In the genomic region with DNA sequence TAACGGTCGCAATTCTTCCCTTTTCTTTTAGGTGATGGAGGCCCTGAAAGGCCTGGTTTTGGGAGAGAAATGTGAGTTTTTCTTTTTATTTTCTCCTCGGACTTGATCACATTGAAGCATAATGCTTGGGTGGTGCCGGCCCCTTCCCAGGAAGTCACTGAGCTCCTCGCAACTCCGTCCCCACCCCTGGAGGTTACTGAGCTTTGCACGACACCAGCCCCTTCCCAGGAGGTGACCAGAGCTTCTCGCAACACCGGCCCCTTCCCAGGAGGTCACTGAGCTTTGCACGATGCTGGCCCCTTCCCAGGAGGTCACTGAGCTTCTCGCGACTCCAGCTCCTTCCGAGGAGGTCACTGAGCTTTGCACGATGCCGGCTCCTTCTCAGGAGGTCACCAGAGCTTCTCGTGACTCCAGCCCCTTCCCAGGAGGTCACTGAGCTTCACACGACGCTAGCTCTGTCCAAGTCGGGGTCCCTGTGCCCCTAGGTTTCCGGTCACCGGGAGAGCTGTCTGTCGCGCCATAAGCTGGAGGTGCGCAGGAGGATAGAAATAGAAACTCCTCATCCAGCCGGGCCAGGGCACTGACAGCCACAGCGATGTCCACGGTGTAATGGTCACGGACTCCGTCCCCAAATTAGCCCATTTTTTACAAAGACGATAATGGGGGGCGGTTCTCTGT, we compare ENCODE assay signal across 26 cellular contexts.
"Had no signal": no experiment of that assay in that cellular context is flagged by ENCODE, and none has a peak within 500 bp of the region (broad histone marks: within the 10 kb centered on the region; RNA-seq: fewer than 3 reads in every experiment).

No MANE protein-coding gene starts in this region.

- ATAC-seq: activated CD4-positive, CD25-positive, alpha-beta regulatory T cell treated with anti-CD3 and anti-CD28 coated beads, Interleukin-2, amount 50 U/mL, for 24 hours; activated CD8-positive, alpha-beta T cell treated with anti-CD3 and anti-CD28 coated beads for 36 hours; activated naive CD4-positive, alpha-beta T cell treated with anti-CD3 and anti-CD28 coated beads, Interleukin-2, amount 50 U/mL, for 72 hours; activated naive CD8-positive, alpha-beta T cell treated with anti-CD3 and anti-CD28 coated beads, Interleukin-2, amount 50 U/mL, for 24 hours; body of pancreas; SK-N-SH treated with all-trans-retinoic acid at 6 μM for 48 hours had no signal

- H3K4me1 ChIP-seq: ascending aorta, body of pancreas, Peyer's patch, SJSA1 had no signal

- H3K4me3 ChIP-seq: ascending aorta, body of pancreas, MG63, Peyer's patch, SJSA1 had no signal

- DNase-seq: activated CD4-positive, alpha-beta T cell treated with anti-CD3 and anti-CD28 coated beads for 4 hours; activated CD8-positive, alpha-beta T cell treated with anti-CD3 and anti-CD28 coated beads for 36 hours; activated effector memory CD4-positive, alpha-beta T cell treated with anti-CD3 and anti-CD28 coated beads, Interleukin-2, amount 50 U/mL, for 16 hours; activated naive CD4-positive, alpha-beta T cell treated with Interleukin-2 at 50 U/mL for 16 hours; activated naive CD8-positive, alpha-beta T cell treated with anti-CD3 and anti-CD28 coated beads, Interleukin-2, amount 50 U/mL, for 24 hours; activated T-cell treated with anti-CD3 and anti-CD28 coated beads, Interleukin-2, amount 50 U/mL, for 24 hours; amniotic stem cell; body of pancreas; MG63; MV-4-11; NCI-H1105; NCI-H1436; NCI-H1694 treated with DMSO at 0.1 percent for 48 hours; NCI-H2029 treated with DMSO at 0.1 percent for 48 hours; NCI-H510A treated with DMSO at 0.1 percent for 48 hours; NCI-H69; SHP77; SW 1271 had no signal

- H3K27ac ChIP-seq: ascending aorta, body of pancreas, Peyer's patch, RWPE1, SJSA1 had no signal

- FAIRE-seq: bronchial epithelial cell had no signal

- H3K36me3 ChIP-seq: ascending aorta, MG63, Peyer's patch, SJSA1 had no signal

- H3K9me3 ChIP-seq: ascending aorta, body of pancreas, MG63, Peyer's patch had no signal

- H3K27me3 ChIP-seq: ascending aorta, body of pancreas, MG63, Peyer's patch, SJSA1 had no signal
